In the genomic region with DNA sequence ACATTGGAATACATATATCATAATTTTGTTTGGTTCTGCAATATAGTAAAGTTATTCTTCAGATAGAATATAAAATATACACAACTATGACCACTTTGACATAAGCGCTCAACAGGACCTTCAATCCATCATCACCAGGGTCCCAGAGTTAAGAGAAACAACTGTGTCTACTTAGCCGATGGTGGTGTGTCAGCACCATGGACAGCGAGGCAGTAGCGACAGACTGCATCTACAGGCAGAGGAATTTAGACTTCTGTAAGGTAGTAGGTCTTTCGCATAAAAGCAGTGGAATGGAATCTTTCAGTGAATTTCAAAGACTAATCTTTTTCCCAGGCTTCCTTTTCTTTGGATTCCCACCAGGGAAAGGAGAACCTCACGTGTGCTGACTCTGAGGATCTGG, we compare ENCODE assay signal across 7 cellular contexts. TPM values are rescaled to one million over a fixed set of nuclear protein-coding genes. Genes with fewer than 3 reads are reported as not detected.
DNase-seq lines count a peak whose midpoint lies in the region; ATAC-seq lines count a peak whose summit lies in the region.

No MANE protein-coding gene starts in this region.

- peaks cover 5% of the 10 kb centered on the region for H3K27me3 Mint-ChIP-seq in activated CD4-positive, alpha-beta T cell treated with anti-CD3 and anti-CD28 coated beads, Interleukin-2, amount 10 ng/mL, durations not matched to agents 7 days and 5 days

- no peak overlapping the region for H3K4me3 Mint-ChIP-seq in activated CD4-positive, alpha-beta T cell treated with anti-CD3 and anti-CD28 coated beads, Interleukin-2, amount 10 ng/mL, durations not matched to agents 7 days and 5 days

- DNase-seq in HuH-7 (ENCODE audit: low spot score) (peak; percentile 30), glomerular endothelial cell (ENCODE audit: extremely low read depth, low read depth, low spot score) (peak; percentile 9), D341Med (ENCODE audit: low spot score) (no peak), NCI-H2081 treated with DMSO at 0.1 percent for 48 hours (lab: John Stamatoyannopoulos, UW) (no peak)
- peak; percentile 61 for DNase-seq in activated CD4-positive, alpha-beta T cell treated with anti-CD3 and anti-CD28 coated beads, Interleukin-2, amount 10 ng/mL, durations not matched to agents 7 days and 5 days
- peak; percentile 50 for DNase-seq in stimulated activated CD4-positive, alpha-beta T cell treated with anti-CD3 and anti-CD28 coated beads, Interleukin-4, amount 100 ng/mL, for 1 hour

- POLR2A ChIA-PET in activated CD4-positive, alpha-beta T cell treated with anti-CD3 and anti-CD28 coated beads, Interleukin-2, amount 10 ng/mL, durations not matched to agents 7 days and 5 days (lab: Charles Lee), result no interaction called here

- H3K9me3 Mint-ChIP-seq in activated CD4-positive, alpha-beta T cell treated with anti-CD3 and anti-CD28 coated beads, Interleukin-2, amount 10 ng/mL, durations not matched to agents 7 days and 5 days, result no peaks in the 10 kb centered on the region

- ATAC-seq in GM19463 (IDR thresholded peaks at IDR 0.05; ENCODE audit: unreplicated experiment), result no peak

- H3K4me1 Mint-ChIP-seq in activated CD4-positive, alpha-beta T cell treated with anti-CD3 and anti-CD28 coated beads, Interleukin-2, amount 10 ng/mL, durations not matched to agents 7 days and 5 days, result no peaks in the 10 kb centered on the region

- H3K36me3 Mint-ChIP-seq in activated CD4-positive, alpha-beta T cell treated with anti-CD3 and anti-CD28 coated beads, Interleukin-2, amount 10 ng/mL, durations not matched to agents 7 days and 5 days (ENCODE audit: low read depth), result no peaks in the 10 kb centered on the region

- CTCF ChIA-PET in activated CD4-positive, alpha-beta T cell treated with anti-CD3 and anti-CD28 coated beads, Interleukin-2, amount 10 ng/mL, durations not matched to agents 7 days and 5 days (lab: Charles Lee), result interaction anchor here (0.7 kb wide), 1 partner anchor 317 kb away, joined by 4 read pairs; no protein-coding TSS in a partner anchor

- no peak overlapping the region for H3K27ac Mint-ChIP-seq in activated CD4-positive, alpha-beta T cell treated with anti-CD3 and anti-CD28 coated beads, Interleukin-2, amount 10 ng/mL, durations not matched to agents 7 days and 5 days

RNA-seq across cellular contexts. Expression of a gene that starts 20.5 kb away (rescaled TPM):
- total RNA-seq in activated CD4-positive, alpha-beta T cell treated with anti-CD3 and anti-CD28 coated beads, Interleukin-2, amount 10 ng/mL, durations not matched to agents 7 days and 5 days, result 10 to 100 TPM; 77.6 to 80.2 TPM
- 49.0 and 54.4 TPM in 2 replicates for total RNA-seq in glomerular endothelial cell

Comparison
In these comparisons a context has a peak if more than half of its experiments do, and no peak if none do; other contexts are left out.
1. DNase-seq: peak in HuH-7 (single experiment), activated CD4-positive, alpha-beta T cell treated with anti-CD3 and anti-CD28 coated beads, Interleukin-2, amount 10 ng/mL, durations not matched to agents 7 days and 5 days (single experiment), glomerular endothelial cell (single experiment) and stimulated activated CD4-positive, alpha-beta T cell treated with anti-CD3 and anti-CD28 coated beads, Interleukin-4, amount 100 ng/mL, for 1 hour (single experiment); none in D341Med (single experiment) and NCI-H2081 treated with DMSO at 0.1 percent for 48 hours (single experiment).